Comparison of ENCODE assay signal across 23 cellular contexts in genomic region chr6:163691049-163691448, GRCh38.
DNase-seq lines count a peak whose midpoint lies in the region; ATAC-seq, FAIRE-seq and TF ChIP-seq lines count a peak whose summit lies in the region.
"Had no signal": no experiment of that assay in that cellular context is flagged by ENCODE, and none has a peak within 500 bp of the region (broad histone marks: within the 10 kb centered on the region; RNA-seq: fewer than 3 reads in every experiment).

No MANE protein-coding gene starts in this region.

- H3K4me3 Mint-ChIP-seq in stimulated activated naive CD8-positive, alpha-beta T cell treated with anti-CD3 and anti-CD28 coated beads, Interleukin-15, amount 100 ng/mL, for 72 hours, result no peak overlapping the region
- no peak overlapping the region for H3K4me3 Mint-ChIP-seq in stimulated activated effector memory CD8-positive, alpha-beta T cell treated with anti-CD3 and anti-CD28 coated beads, Interleukin-12 subunit alpha, Interleukin-12 subunit beta, amount 100 ng/mL, for 72 hours
- H3K4me3 Mint-ChIP-seq: B cell; CD4-positive, alpha-beta T cell; CD8-positive, alpha-beta T cell had no signal

- H3K79me2 ChIP-seq in PC-9 (ENCODE audit: low read depth), result no peaks in the 10 kb centered on the region

- H3K9ac ChIP-seq in kidney (ENCODE audit: low read length in 2 of 2), result no peak overlapping the region
- H3K9ac ChIP-seq: BLaER1 treated with 17β-estradiol and CSF1 and Interleukin-3, amounts not matched to agents 10 nM and 100 nM had no signal

- peaks cover 48% of the 10 kb centered on the region for H3K27me3 Mint-ChIP-seq in stimulated activated naive CD8-positive, alpha-beta T cell treated with anti-CD3 and anti-CD28 coated beads, Interleukin-15, amount 100 ng/mL, for 72 hours

- TF ChIP-seq CTCF in kidney (IDR thresholded peaks at IDR 0.05; ENCODE audit: borderline replicate concordance, extremely low read depth, insufficient read depth) (no peak), PC-9 (conservative IDR thresholded peaks at IDR 0.05) (no peak)

- no peak overlapping the region for H3K4me2 ChIP-seq in PC-9
- H3K4me2 ChIP-seq: A549; BLaER1 treated with 17β-estradiol and CSF1 and Interleukin-3, amounts not matched to agents 10 nM and 100 nM had no signal

- H4K20me1 ChIP-seq in PC-9 (ENCODE audit: insufficient read depth), result 0 out of 2 replicates have a peak, but pooled peaks cover 4% of the 10 kb centered on the region
- H4K20me1 ChIP-seq: BLaER1 treated with 17β-estradiol and CSF1 and Interleukin-3, amounts not matched to agents 10 nM and 100 nM had no signal

- peaks cover 97% of the 10 kb centered on the region for H3K27me3 ChIP-seq in PC-9 (ENCODE audit: insufficient read depth, low read depth)
- H3K27me3 ChIP-seq: BLaER1 treated with 17β-estradiol and CSF1 and Interleukin-3, amounts not matched to agents 10 nM and 100 nM had no signal

- no peak overlapping the region for H2AFZ ChIP-seq in PC-9

- H3K9me3 ChIP-seq in kidney (ENCODE audit: control insufficient read depth in 1 of 2, low read length in 2 of 2) (no peaks in the 10 kb centered on the region), PC-9 (ENCODE audit: insufficient read depth, low read depth) (no peaks in the 10 kb centered on the region)
- H3K9me3 ChIP-seq: A549, Caco-2 had no signal

- no TSS peak for BruUV-seq in PC-9 (replicated peaks; lab: Mats Ljungman, UMichigan)

- POLR2A ChIA-PET in PC-9 (lab: Charles Lee; ENCODE audit: unreplicated experiment), result no interaction called here

- H3K4me3 ChIP-seq in kidney (ENCODE audit: low read length in 2 of 2), result no peak overlapping the region
- no peak overlapping the region for H3K4me3 ChIP-seq in PC-9
- H3K4me3 ChIP-seq: A549; BLaER1 treated with 17β-estradiol and CSF1 and Interleukin-3, amounts not matched to agents 10 nM and 100 nM had no signal

- no peak overlapping the region for H3K27ac Mint-ChIP-seq in stimulated activated naive CD8-positive, alpha-beta T cell treated with anti-CD3 and anti-CD28 coated beads, Interleukin-15, amount 100 ng/mL, for 72 hours
- no peak overlapping the region for H3K27ac Mint-ChIP-seq in stimulated activated effector memory CD8-positive, alpha-beta T cell treated with anti-CD3 and anti-CD28 coated beads, Interleukin-12 subunit alpha, Interleukin-12 subunit beta, amount 100 ng/mL, for 72 hours
- H3K27ac Mint-ChIP-seq: B cell; CD4-positive, alpha-beta T cell; CD8-positive, alpha-beta T cell had no signal

- H3F3A ChIP-seq in PC-9 (ENCODE audit: insufficient read depth, low read depth), result no peaks in the 10 kb centered on the region

- H3K36me3 ChIP-seq in kidney (ENCODE audit: control insufficient read depth in 1 of 2, insufficient read depth in 2 of 2, low read length in 2 of 2) (no peaks in the 10 kb centered on the region), PC-9 (ENCODE audit: low read depth) (no peaks in the 10 kb centered on the region)
- H3K36me3 ChIP-seq: BLaER1 treated with 17β-estradiol and CSF1 and Interleukin-3, amounts not matched to agents 10 nM and 100 nM had no signal

- no peaks in the 10 kb centered on the region for H3K4me1 Mint-ChIP-seq in stimulated activated naive CD8-positive, alpha-beta T cell treated with anti-CD3 and anti-CD28 coated beads, Interleukin-15, amount 100 ng/mL, for 72 hours
- H3K4me1 Mint-ChIP-seq in stimulated activated effector memory CD8-positive, alpha-beta T cell treated with anti-CD3 and anti-CD28 coated beads, Interleukin-12 subunit alpha, Interleukin-12 subunit beta, amount 100 ng/mL, for 72 hours, result no peaks in the 10 kb centered on the region

- no peak overlapping the region for H3K27ac ChIP-seq in kidney (ENCODE audit: low read depth in 2 of 2, low read length in 2 of 2)
- no peak overlapping the region for H3K27ac ChIP-seq in PC-9
- H3K27ac ChIP-seq: 22Rv1; A549; BLaER1 treated with 17β-estradiol and CSF1 and Interleukin-3, amounts not matched to agents 10 nM and 100 nM; C4-2B had no signal

- DNase-seq in stimulated activated naive CD8-positive, alpha-beta T cell treated with anti-CD3 and anti-CD28 coated beads, Interleukin-15, amount 100 ng/mL, for 72 hours, result no peak
- DNase-seq in stimulated activated naive CD8-positive, alpha-beta T cell treated with anti-CD3 and anti-CD28 coated beads, Interleukin-15, Interleukin-2, amounts not matched to agents 100 U/mL and 50 U/mL, for 24 hours, result no peak
- DNase-seq in kidney (peak; percentile 53), PC-9 (no peak), NCI-H345 treated with DMSO at 0.1 percent for 48 hours (lab: John Stamatoyannopoulos, UW; ENCODE audit: unreplicated experiment) (no peak)
- no peak for DNase-seq in stimulated activated effector memory CD8-positive, alpha-beta T cell treated with anti-CD3 and anti-CD28 coated beads, Interleukin-12 subunit alpha, Interleukin-12 subunit beta, amount 100 ng/mL, for 72 hours (ENCODE audit: low spot score in 2 of 2)
- DNase-seq: AML-193; Caco-2; Calu3; CD4-positive, alpha-beta T cell; CD8-positive, alpha-beta T cell; DMS79 treated with DMSO at 0.1 percent for 48 hours; GF-D8 had no signal

- H3K4me1 ChIP-seq in kidney (ENCODE audit: control insufficient read depth in 1 of 2, insufficient read depth in 1 of 2, low read depth in 1 of 2, low read length in 2 of 2) (no peaks in the 10 kb centered on the region), PC-9 (replicated peaks; ENCODE audit: insufficient read depth) (no peaks in the 10 kb centered on the region)
- H3K4me1 ChIP-seq: A549, Caco-2 had no signal

- intact Hi-C loops in kidney (cut with DNase I), result no loop called here
- intact Hi-C loops in PC-9 (cut with micrococcal nuclease; ENCODE audit: unreplicated experiment), result no loop called here

- H3K9me3 Mint-ChIP-seq in stimulated activated naive CD8-positive, alpha-beta T cell treated with anti-CD3 and anti-CD28 coated beads, Interleukin-15, amount 100 ng/mL, for 72 hours, result no peaks in the 10 kb centered on the region
- H3K9me3 Mint-ChIP-seq in stimulated activated effector memory CD8-positive, alpha-beta T cell treated with anti-CD3 and anti-CD28 coated beads, Interleukin-12 subunit alpha, Interleukin-12 subunit beta, amount 100 ng/mL, for 72 hours, result no peaks in the 10 kb centered on the region
- H3K9me3 Mint-ChIP-seq: CD4-positive, alpha-beta T cell; CD8-positive, alpha-beta T cell had no signal

- no peaks in the 10 kb centered on the region for H3K36me3 Mint-ChIP-seq in stimulated activated effector memory CD8-positive, alpha-beta T cell treated with anti-CD3 and anti-CD28 coated beads, Interleukin-12 subunit alpha, Interleukin-12 subunit beta, amount 100 ng/mL, for 72 hours
- H3K36me3 Mint-ChIP-seq: CD8-positive, alpha-beta T cell had no signal

- no peaks in the 10 kb centered on the region for H3K9me2 ChIP-seq in PC-9 (ENCODE audit: insufficient read depth)

- ATAC-seq in stimulated activated naive CD8-positive, alpha-beta T cell treated with anti-CD3 and anti-CD28 coated beads, Interleukin-15, amount 100 ng/mL, for 72 hours, result peak; percentile 22
- no peak for ATAC-seq in stimulated activated naive CD8-positive, alpha-beta T cell treated with anti-CD3 and anti-CD28 coated beads, Interleukin-15, Interleukin-2, amounts not matched to agents 100 U/mL and 50 U/mL, for 24 hours
- peak; percentile 11 for ATAC-seq in stimulated activated effector memory CD8-positive, alpha-beta T cell treated with anti-CD3 and anti-CD28 coated beads, Interleukin-12 subunit alpha, Interleukin-12 subunit beta, amount 100 ng/mL, for 72 hours
- ATAC-seq in GM21723 (IDR thresholded peaks at IDR 0.05; ENCODE audit: unreplicated experiment), result no peak
- ATAC-seq: A549; CD8-positive, alpha-beta T cell had no signal

- FAIRE-seq in kidney (lab: Jason Lieb, UNC), result no peak
- FAIRE-seq: A549, D721Med, G401.6, GM12891, GM19239 had no signal

- CTCF ChIA-PET in PC-9 (lab: Charles Lee), result no interaction called here

Comparison
In these comparisons a context has a peak if more than half of its experiments do, and no peak if none do; other contexts are left out.
1. ATAC-seq: peak in stimulated activated naive CD8-positive, alpha-beta T cell treated with anti-CD3 and anti-CD28 coated beads, Interleukin-15, amount 100 ng/mL, for 72 hours (single experiment) and stimulated activated effector memory CD8-positive, alpha-beta T cell treated with anti-CD3 and anti-CD28 coated beads, Interleukin-12 subunit alpha, Interleukin-12 subunit beta, amount 100 ng/mL, for 72 hours (single experiment); none in stimulated activated naive CD8-positive, alpha-beta T cell treated with anti-CD3 and anti-CD28 coated beads, Interleukin-15, Interleukin-2, amounts not matched to agents 100 U/mL and 50 U/mL, for 24 hours (single experiment) and GM21723 (single experiment).